ENCODE assay signal across 15 cellular contexts in the genomic region with DNA sequence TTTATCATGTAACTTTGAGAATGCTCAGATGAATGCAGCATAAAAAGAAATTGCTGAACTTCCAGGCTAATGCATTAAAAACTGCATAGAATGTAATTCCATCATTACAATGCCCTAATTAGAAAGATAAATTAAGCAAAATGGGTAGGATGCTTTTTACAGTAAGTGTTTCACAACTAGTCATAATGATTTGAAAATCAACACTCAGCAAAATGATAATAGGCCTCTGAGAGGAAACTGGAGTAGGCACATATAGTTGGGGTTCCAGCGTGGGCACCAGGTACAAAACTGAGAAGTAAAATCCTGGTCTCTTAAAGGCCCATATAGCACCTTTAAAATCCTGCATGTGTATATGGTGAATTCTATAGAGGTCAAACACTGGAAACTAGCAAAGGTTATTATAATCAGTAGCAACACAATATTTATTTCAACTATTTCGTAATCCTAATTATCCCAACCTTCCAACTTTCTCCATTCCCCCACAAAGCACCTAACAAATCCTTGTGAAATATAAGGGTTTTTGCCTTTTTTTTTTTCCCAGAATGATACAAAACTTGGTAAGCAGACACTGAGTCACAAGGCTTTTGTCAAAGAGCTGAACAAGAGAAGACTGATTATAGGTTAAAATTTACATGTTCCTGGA.
"Had no signal": no experiment of that assay in that cellular context is flagged by ENCODE, and none has a peak within 500 bp of the region (broad histone marks: within the 10 kb centered on the region; RNA-seq: fewer than 3 reads in every experiment).

No MANE protein-coding gene starts in this region.

- H3K36me3 ChIP-seq: heart right ventricle, pancreas had no signal

- DNase-seq: effector memory CD4-positive, alpha-beta T cell; heart right ventricle; mesendoderm; naive B cell; occipital lobe; pancreas; right cardiac atrium; stimulated activated CD4-positive, alpha-beta T cell treated with anti-CD3 and anti-CD28 coated beads, Interleukin-2, amount 100 ng/mL, for 48 hours; stimulated activated naive CD4-positive, alpha-beta T cell treated with Interleukin-2 at 50 U/mL for 16 hours; trophoblast cell had no signal

- H3K9me3 ChIP-seq: heart right ventricle, pancreas had no signal

- FAIRE-seq: endometrium, frontal cortex, keratinocyte, pancreas had no signal

- H3K27ac ChIP-seq: heart right ventricle, pancreas had no signal

- H3K4me1 ChIP-seq: heart right ventricle had no signal

- H3K4me2 ChIP-seq: smooth muscle cell had no signal

- H3K27me3 ChIP-seq: pancreas had no signal

- H3K4me3 ChIP-seq: heart right ventricle, pancreas, smooth muscle cell had no signal

- ATAC-seq: esophagus mucosa, heart right ventricle, pancreas, right cardiac atrium had no signal
